In genomic region chr7:45088821-45089313, GRCh38 we compare ENCODE assay signal across 8 cellular contexts. TPM values are rescaled to one million over a fixed set of nuclear protein-coding genes. Genes with fewer than 3 reads are reported as not detected.
DNase-seq lines count a peak whose midpoint lies in the region; ATAC-seq and TF ChIP-seq lines count a peak whose summit lies in the region.

A gene with protein sequence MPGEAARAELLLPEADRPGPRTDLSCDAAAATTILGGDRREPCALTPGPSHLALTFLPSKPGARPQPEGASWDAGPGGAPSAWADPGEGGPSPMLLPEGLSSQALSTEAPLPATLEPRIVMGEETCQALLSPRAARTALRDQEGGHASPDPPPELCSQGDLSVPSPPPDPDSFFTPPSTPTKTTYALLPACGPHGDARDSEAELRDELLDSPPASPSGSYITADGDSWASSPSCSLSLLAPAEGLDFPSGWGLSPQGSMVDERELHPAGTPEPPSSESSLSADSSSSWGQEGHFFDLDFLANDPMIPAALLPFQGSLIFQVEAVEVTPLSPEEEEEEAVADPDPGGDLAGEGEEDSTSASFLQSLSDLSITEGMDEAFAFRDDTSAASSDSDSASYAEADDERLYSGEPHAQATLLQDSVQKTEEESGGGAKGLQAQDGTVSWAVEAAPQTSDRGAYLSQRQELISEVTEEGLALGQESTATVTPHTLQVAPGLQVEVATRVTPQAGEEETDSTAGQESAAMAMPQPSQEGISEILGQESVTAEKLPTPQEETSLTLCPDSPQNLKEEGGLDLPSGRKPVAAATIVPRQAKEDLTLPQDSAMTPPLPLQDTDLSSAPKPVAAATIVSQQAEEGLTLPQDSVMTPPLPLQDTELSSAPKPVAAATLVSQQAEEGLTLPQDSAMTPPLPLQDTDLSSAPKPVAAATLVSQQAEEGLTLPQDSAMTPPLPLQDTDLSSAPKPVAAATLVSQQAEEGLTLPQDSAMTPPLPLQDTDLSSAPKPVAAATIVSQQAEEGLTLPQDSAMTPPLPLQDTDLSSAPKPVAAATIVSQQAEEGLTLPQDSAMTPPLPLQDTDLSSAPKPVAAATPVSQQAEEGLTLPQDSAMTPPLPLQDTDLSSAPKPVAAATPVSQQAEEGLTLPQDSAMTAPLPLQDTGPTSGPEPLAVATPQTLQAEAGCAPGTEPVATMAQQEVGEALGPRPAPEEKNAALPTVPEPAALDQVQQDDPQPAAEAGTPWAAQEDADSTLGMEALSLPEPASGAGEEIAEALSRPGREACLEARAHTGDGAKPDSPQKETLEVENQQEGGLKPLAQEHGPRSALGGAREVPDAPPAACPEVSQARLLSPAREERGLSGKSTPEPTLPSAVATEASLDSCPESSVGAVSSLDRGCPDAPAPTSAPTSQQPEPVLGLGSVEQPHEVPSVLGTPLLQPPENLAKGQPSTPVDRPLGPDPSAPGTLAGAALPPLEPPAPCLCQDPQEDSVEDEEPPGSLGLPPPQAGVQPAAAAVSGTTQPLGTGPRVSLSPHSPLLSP (N-terminal part only) (minus strand): TSS chr7:45088969. CDS start chr7:45088894, 75 bp downstream.

- no peak for TF ChIP-seq POLR2A in gastrocnemius medialis (IDR thresholded peaks at IDR 0.05)

- CTCF ChIA-PET in Calu3 (lab: Charles Lee) = interaction anchor here (0.6 to 0.7 kb wide), 2 partner anchors 31 to 161 kb away, joined by 3 to 4 read pairs; no protein-coding TSS in a partner anchor

- no peak within 1 kb of the TSS for H3K27ac ChIP-seq in brain microvascular endothelial cell
- H3K27ac ChIP-seq in gastrocnemius medialis = peak within 1 kb of the TSS; percentile 36 to 54 (median 47)

- H3K36me3 ChIP-seq in brain microvascular endothelial cell (replicated peaks) (no peaks in the 10 kb centered on the region), gastrocnemius medialis (no peaks in the 10 kb centered on the region)

- H3K4me1 ChIP-seq in gastrocnemius medialis = no peaks in the 10 kb centered on the region

- no TSS peak for BruUV-seq in Calu3 (replicated peaks; lab: Mats Ljungman, UMichigan)

- H3K27me3 Mint-ChIP-seq in Calu3 (ENCODE audit: unreplicated experiment) = peaks cover 70% of the 10 kb centered on the region

- H3K27me3 ChIP-seq in brain microvascular endothelial cell (replicated peaks) (no peaks in the 10 kb centered on the region), gastrocnemius medialis (peaks cover 0 to 4% (median 0%) of the 10 kb centered on the region in 3 donors)

- H3K36me3 Mint-ChIP-seq in Calu3 (ENCODE audit: insufficient read depth, unreplicated experiment) = peaks cover 15% of the 10 kb centered on the region

- H3K9me3 ChIP-seq in gastrocnemius medialis = no peaks in the 10 kb centered on the region

- peak; percentile 34 to 49 for ATAC-seq in gastrocnemius medialis
- ATAC-seq in HG02973 (IDR thresholded peaks at IDR 0.05; ENCODE audit: unreplicated experiment) = no peak
- no peak for ATAC-seq in HG02571 (IDR thresholded peaks at IDR 0.05; ENCODE audit: unreplicated experiment)

- peak within 1 kb of the TSS; percentile 58 for H3K4me3 Mint-ChIP-seq in Calu3 (ENCODE audit: low read depth, unreplicated experiment)

- H3K4me3 ChIP-seq in brain microvascular endothelial cell (ENCODE audit: low read depth, low read length) (peak within 1 kb of the TSS; percentile 52), gastrocnemius medialis (peak within 1 kb of the TSS; percentile 60 to 74 (median 65))

- intact Hi-C loops in Calu3 (cut with micrococcal nuclease; ENCODE audit: unreplicated experiment) = no loop called here
- intact Hi-C loops in gastrocnemius medialis (cut with DNase I; ENCODE audit: low total_unique reads) = loop anchor here (1.0 kb wide), 1 partner anchor 23 kb away; no protein-coding TSS in a partner anchor

- TF ChIP-seq CTCF in Calu3 (IDR thresholded peaks at IDR 0.05; ENCODE audit: unreplicated experiment) (no peak), brain microvascular endothelial cell (IDR thresholded peaks at IDR 0.05; ENCODE audit: low read depth, low read length, missing control alignments) (no peak), gastrocnemius medialis (IDR thresholded peaks at IDR 0.05 in 4 of 5, conservative IDR thresholded peaks at IDR 0.05 in 1 of 5) (no peak)

- peak within 1 kb of the TSS; percentile 38 for H3K27ac Mint-ChIP-seq in Calu3 (ENCODE audit: unreplicated experiment)

- DNase-seq in Calu3 (no peak), NCI-H1694 treated with DMSO at 0.1 percent for 48 hours (lab: John Stamatoyannopoulos, UW) (peak; percentile 61), brain microvascular endothelial cell (no peak), iPS-NIHi11 (ENCODE audit: low spot score) (peak; percentile 87), gastrocnemius medialis (no peak), T-helper 9 cell (no peak)

- in situ Hi-C loops in brain microvascular endothelial cell (cut with HindIII; ENCODE audit: low pct_ligation_motif_present, low sequenced_read_pairs) (no loop called here), gastrocnemius medialis (cut with MboI; ENCODE audit: low sequenced_read_pairs in 4 of 4) (no loop called here)

- H3K4me1 Mint-ChIP-seq in Calu3 (ENCODE audit: low read depth, unreplicated experiment) = peaks cover 9% of the 10 kb centered on the region

- no peaks in the 10 kb centered on the region for H3K9me3 Mint-ChIP-seq in Calu3 (ENCODE audit: low read depth, unreplicated experiment)

RNA-seq across cellular contexts. Expression of the gene that starts here (rescaled TPM):
- total RNA-seq in Calu3 (2022) (0.90 and 1.0 TPM in 2 replicates), gastrocnemius medialis (1 to 10 TPM in 2 of 4 donors, under 1 TPM in 2; 0.46 to 1.5 (median 1.1) TPM)

Comparison
In these comparisons a context has a peak if more than half of its experiments do, and no peak if none do; other contexts are left out.
1. DNase-seq: peak in NCI-H1694 treated with DMSO at 0.1 percent for 48 hours (single experiment) and iPS-NIHi11 (single experiment); none in Calu3 (single experiment), brain microvascular endothelial cell (single experiment), gastrocnemius medialis (0 of 2) and T-helper 9 cell (single experiment).
2. ATAC-seq: peak in gastrocnemius medialis (2 of 2); none in HG02973 (single experiment) and HG02571 (single experiment).